Comparison of ENCODE assay signal across 14 cellular contexts in the genomic region with DNA sequence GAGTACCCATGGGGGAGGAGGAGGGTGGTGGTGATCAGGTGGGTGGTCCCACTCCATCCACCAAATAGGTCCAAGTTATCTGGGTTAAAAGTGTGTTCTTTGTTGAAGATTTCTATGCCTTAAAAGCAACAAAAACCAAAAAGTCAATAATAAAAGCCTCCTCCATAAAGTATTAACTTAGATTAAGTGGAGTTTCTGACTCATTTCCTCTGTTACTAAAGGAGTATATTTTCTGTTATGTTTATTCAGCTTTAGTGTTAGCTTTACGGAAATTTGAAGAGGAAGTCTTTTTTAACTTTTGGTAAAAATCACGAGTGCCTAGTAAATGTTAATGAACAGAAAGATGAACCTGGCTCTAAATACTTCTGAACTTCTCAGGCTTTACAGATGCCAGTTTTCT. TPM values are rescaled to one million over a fixed set of nuclear protein-coding genes. Genes with fewer than 3 reads are reported as not detected.
DNase-seq lines count a peak whose midpoint lies in the region; ATAC-seq, FAIRE-seq and TF ChIP-seq lines count a peak whose summit lies in the region.
"Had no signal": no experiment of that assay in that cellular context is flagged by ENCODE, and none has a peak within 500 bp of the region (broad histone marks: within the 10 kb centered on the region; RNA-seq: fewer than 3 reads in every experiment).

No MANE protein-coding gene starts in this region.

- H2AFZ ChIP-seq in mesenchymal stem cell (ENCODE audit: low read depth, low read length), result no peak overlapping the region

- TF ChIP-seq CTCF in A549 (IDR thresholded peaks at IDR 0.05) (no peak), ascending aorta (IDR thresholded peaks at IDR 0.05) (no peak), endothelial cell (IDR thresholded peaks at IDR 0.05; ENCODE audit: unreplicated experiment) (no peak), lower leg skin (IDR thresholded peaks at IDR 0.05) (no peak)

- FAIRE-seq in A549 (lab: Jason Lieb, UNC), result no peak

- H3K27me3 ChIP-seq in ascending aorta, result no peaks in the 10 kb centered on the region
- H3K27me3 ChIP-seq in mesenchymal stem cell (ENCODE audit: control insufficient read depth in 1 of 2, insufficient read depth in 1 of 2, low read length in 2 of 2), result no peaks in the 10 kb centered on the region
- H3K27me3 ChIP-seq: brain microvascular endothelial cell, SJCRH30 had no signal

- no peak overlapping the region for H3K23ac ChIP-seq in mesenchymal stem cell (ENCODE audit: low read length in 2 of 2)

- no peak overlapping the region for H4K91ac ChIP-seq in mesenchymal stem cell (ENCODE audit: low read length)

- CTCF ChIA-PET in A549 (lab: Yijun Ruan, JAX), result interaction anchor here (0.9 to 1.6 kb wide), 5 partner anchors 17 to 41 kb away, joined by 3 to 4 read pairs (median 3); a partner anchor contains a TSS

- H2AK5ac ChIP-seq in mesenchymal stem cell (ENCODE audit: low read length, severe bottlenecking), result no peak overlapping the region

- no peak overlapping the region for H4K8ac ChIP-seq in mesenchymal stem cell (ENCODE audit: low read length)

- DNase-seq in A549 (ENCODE audit: low read depth in 1 of 2, low spot score in 1 of 2) (no peak), EH (ENCODE audit: low read depth) (peak; percentile 48), ascending aorta (ENCODE audit: low spot score in 2 of 2) (no peak), mesenchymal stem cell (peak; percentile 36), endothelial cell (ENCODE audit: low spot score) (no peak), lower leg skin (ENCODE audit: low spot score in 2 of 2) (no peak)
- DNase-seq: brain microvascular endothelial cell, NCI-H2171, SJCRH30, substantia nigra had no signal

- H3K36me3 Mint-ChIP-seq in endothelial cell (ENCODE audit: low read depth, unreplicated experiment), result peaks cover 8% of the 10 kb centered on the region

- no peak overlapping the region for H3K14ac ChIP-seq in mesenchymal stem cell (ENCODE audit: low read length in 2 of 2)

- H3K9me3 ChIP-seq in A549 (no peaks in the 10 kb centered on the region), ascending aorta (no peaks in the 10 kb centered on the region), mesenchymal stem cell (ENCODE audit: control insufficient read depth, low read length) (no peaks in the 10 kb centered on the region)
- H3K9me3 ChIP-seq: SJCRH30 had no signal

- no peak overlapping the region for H3K4me3 Mint-ChIP-seq in endothelial cell (ENCODE audit: unreplicated experiment)
- H3K4me3 Mint-ChIP-seq: IgD-negative memory B cell, nephron had no signal

- POLR2A ChIA-PET in A549 (lab: Yijun Ruan, JAX), result no interaction called here

- no peak overlapping the region for H2BK12ac ChIP-seq in mesenchymal stem cell (ENCODE audit: low read length in 2 of 2)

- H3K9ac ChIP-seq in mesenchymal stem cell (ENCODE audit: low read length), result peak overlapping the region; percentile 28

- no peak overlapping the region for H3K4me3 ChIP-seq in A549
- H3K4me3 ChIP-seq in ascending aorta, result no peak overlapping the region
- no peak overlapping the region for H3K4me3 ChIP-seq in mesenchymal stem cell (ENCODE audit: insufficient read depth in 1 of 2, low read depth in 1 of 2, low read length in 2 of 2)
- no peak overlapping the region for H3K4me3 ChIP-seq in lower leg skin (ENCODE audit: low read depth, poor library complexity, severe bottlenecking)
- H3K4me3 ChIP-seq: SJCRH30 had no signal

- no peak for ATAC-seq in A549
- no peak for ATAC-seq in HG03378 (IDR thresholded peaks at IDR 0.05; ENCODE audit: unreplicated experiment)
- no peak for ATAC-seq in HG03342 (IDR thresholded peaks at IDR 0.05; ENCODE audit: unreplicated experiment)

- peak overlapping the region; percentile 19 for H2BK120ac ChIP-seq in mesenchymal stem cell (ENCODE audit: low read depth, low read length)

- H3K36me3 ChIP-seq in ascending aorta, result peaks cover 37 to 55% of the 10 kb centered on the region in 2 donors
- peaks cover 0 to 98% of the 10 kb centered on the region in 2 experiments for H3K36me3 ChIP-seq in mesenchymal stem cell (ENCODE audit: control insufficient read depth in 1 of 2, insufficient read depth in 2 of 2, low read depth in 1 of 2, low read length in 2 of 2)

- H3K4me1 Mint-ChIP-seq in endothelial cell (ENCODE audit: unreplicated experiment), result peaks cover 13% of the 10 kb centered on the region

- TF ChIP-seq POLR2A in A549 (IDR thresholded peaks at IDR 0.05; ENCODE audit: low read length), result no peak
- no peak for TF ChIP-seq POLR2A in lower leg skin (IDR thresholded peaks at IDR 0.05)

- no peak overlapping the region for H3K27ac Mint-ChIP-seq in endothelial cell (ENCODE audit: unreplicated experiment)
- H3K27ac Mint-ChIP-seq: nephron had no signal

- peaks cover 2% of the 10 kb centered on the region for H3K27me3 Mint-ChIP-seq in endothelial cell (ENCODE audit: unreplicated experiment)
- H3K27me3 Mint-ChIP-seq: IgD-negative memory B cell had no signal

- H3K4me1 ChIP-seq in A549 (peaks cover 14% of the 10 kb centered on the region), ascending aorta (peaks cover 0 to 11% of the 10 kb centered on the region in 2 donors), mesenchymal stem cell (ENCODE audit: control insufficient read depth, insufficient read depth, low read depth, low read length) (no peaks in the 10 kb centered on the region)
- H3K4me1 ChIP-seq: SJCRH30 had no signal

- TF ChIP-seq EP300 in A549 (IDR thresholded peaks at IDR 0.05), result no peak

- TF ChIP-seq RAD21 in A549 (conservative IDR thresholded peaks at IDR 0.05 in 1 of 2, IDR thresholded peaks at IDR 0.05 in 1 of 2), result no peak

- peak overlapping the region; percentile 84 to 86 for H3K18ac ChIP-seq in mesenchymal stem cell (ENCODE audit: low read depth in 1 of 2, low read length in 2 of 2)

- H3K4ac ChIP-seq in mesenchymal stem cell (ENCODE audit: low read depth in 1 of 2, low read length in 2 of 2), result no peak overlapping the region

- intact Hi-C loops in ascending aorta (cut with DNase I), result no loop called here
- intact Hi-C loops in lower leg skin (cut with DNase I; ENCODE audit: low total_unique reads), result no loop called here

- peaks cover 13% of the 10 kb centered on the region for H3K79me1 ChIP-seq in mesenchymal stem cell (replicated peaks; ENCODE audit: low read length, poor library complexity, severe bottlenecking)

- no peak overlapping the region for H2BK15ac ChIP-seq in mesenchymal stem cell (ENCODE audit: low read depth, poor library complexity, severe bottlenecking)

- H3K4me2 ChIP-seq in A549, result peak overlapping the region; percentile 19; the same call in 1 of the 3 replicates
- H3K4me2 ChIP-seq in mesenchymal stem cell (ENCODE audit: low read length, poor library complexity, severe bottlenecking), result peak overlapping the region; percentile 29

- WGBS in A549 (ENCODE audit: missing lambda C conversion rate), result 25% methylated on average over 2 of the region's 2 CpGs
- 0% methylated on average over 2 of the region's 2 CpGs for WGBS in mesenchymal stem cell
- WGBS in lower leg skin, 2 donors, result 71 to 72% methylated on average over 2 of the region's 2 CpGs

- no peak overlapping the region for H3K27ac ChIP-seq in A549
- peak overlapping the region; percentile 44 to 68 for H3K27ac ChIP-seq in ascending aorta
- peak overlapping the region; percentile 90 for H3K27ac ChIP-seq in mesenchymal stem cell (ENCODE audit: low read length, poor library complexity, severe bottlenecking)
- H3K27ac ChIP-seq: brain microvascular endothelial cell, SJCRH30 had no signal

- no peak overlapping the region for H2BK5ac ChIP-seq in mesenchymal stem cell (ENCODE audit: low read depth, low read length, poor library complexity, severe bottlenecking)

- no peaks in the 10 kb centered on the region for H3K9me3 Mint-ChIP-seq in endothelial cell (ENCODE audit: unreplicated experiment)
- H3K9me3 Mint-ChIP-seq: IgD-negative memory B cell, nephron had no signal

TF ChIP-seq in A549, 52 proteins besides CTCF, POLR2A, EP300 and RAD21:
- TF ChIP-seq ZC3H11A (IDR thresholded peaks at IDR 0.05) (no peak), GATA3 (IDR thresholded peaks at IDR 0.05; ENCODE audit: borderline replicate concordance) (no peak), JUNB (IDR thresholded peaks at IDR 0.05) (no peak), CBX2 (IDR thresholded peaks at IDR 0.05; ENCODE audit: borderline replicate concordance, low read depth) (no peak), HOXA7 (CRISPR knock-in tag; IDR thresholded peaks at IDR 0.05) (no peak), KDM5A (IDR thresholded peaks at IDR 0.05) (no peak), FOXS1 (CRISPR knock-in tag; IDR thresholded peaks at IDR 0.05) (no peak), RCOR1 (IDR thresholded peaks at IDR 0.05; ENCODE audit: low read depth, low read length) (no peak), TFCP2L1 (CRISPR knock-in tag; IDR thresholded peaks at IDR 0.05) (no peak), EHF (CRISPR knock-in tag; IDR thresholded peaks at IDR 0.05) (no peak)
- TF ChIP-seq, protein P1, sequence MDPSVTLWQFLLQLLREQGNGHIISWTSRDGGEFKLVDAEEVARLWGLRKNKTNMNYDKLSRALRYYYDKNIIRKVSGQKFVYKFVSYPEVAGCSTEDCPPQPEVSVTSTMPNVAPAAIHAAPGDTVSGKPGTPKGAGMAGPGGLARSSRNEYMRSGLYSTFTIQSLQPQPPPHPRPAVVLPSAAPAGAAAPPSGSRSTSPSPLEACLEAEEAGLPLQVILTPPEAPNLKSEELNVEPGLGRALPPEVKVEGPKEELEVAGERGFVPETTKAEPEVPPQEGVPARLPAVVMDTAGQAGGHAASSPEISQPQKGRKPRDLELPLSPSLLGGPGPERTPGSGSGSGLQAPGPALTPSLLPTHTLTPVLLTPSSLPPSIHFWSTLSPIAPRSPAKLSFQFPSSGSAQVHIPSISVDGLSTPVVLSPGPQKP (IDR thresholded peaks at IDR 0.05; ENCODE audit: low read depth, low read length), result no peak
- TF ChIP-seq, protein P2, sequence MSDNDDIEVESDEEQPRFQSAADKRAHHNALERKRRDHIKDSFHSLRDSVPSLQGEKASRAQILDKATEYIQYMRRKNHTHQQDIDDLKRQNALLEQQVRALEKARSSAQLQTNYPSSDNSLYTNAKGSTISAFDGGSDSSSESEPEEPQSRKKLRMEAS (IDR thresholded peaks at IDR 0.05), result no peak

RNA-seq across cellular contexts. Expression of a gene that starts 17.8 kb away (rescaled TPM):
- polyA plus RNA-seq in A549 (2011; rRNA removed), result 33.2 and 38.8 TPM in 2 replicates
- polyA plus RNA-seq in A549 (2012; cell fraction: cytosol; rRNA removed), result 6.2 TPM in 2 replicates
- 5.6 and 10.1 TPM in 2 replicates for polyA plus RNA-seq in A549 (2012; cell fraction: nucleus; rRNA removed)
- polyA plus RNA-seq in A549 (2017; fragmentation: RNase III; extraction: RNeasy Plus Mini Kit Qiagen cat#74134 plus additional on column Dnase treatment), result 14.7 to 16.8 TPM (median 15.8 TPM) in 3 replicates
- polyA minus RNA-seq in A549 (2011; rRNA and poly(A)+ RNA removed), result 49.2 and 63.2 TPM in 2 replicates
- 12.1 TPM for total RNA-seq in ascending aorta
- polyA plus RNA-seq in mesenchymal stem cell (2013, experiment 1 of 2), result 27.8 TPM
- polyA plus RNA-seq in mesenchymal stem cell (2013, experiment 2 of 2), result 28.9 TPM
- total RNA-seq in endothelial cell (ENCODE audit: unreplicated experiment), result 50.0 TPM
- 10 to 100 TPM; 31.7 to 76.7 (median 42.1) TPM for total RNA-seq in lower leg skin

Comparison
In these comparisons a context has a peak if more than half of its experiments do, and no peak if none do; other contexts are left out.
1. DNase-seq: peak in EH (single experiment) and mesenchymal stem cell (single experiment); none in A549 (0 of 2), ascending aorta (0 of 2), endothelial cell (single experiment) and lower leg skin (0 of 2).
2. H3K27ac ChIP-seq: peak in ascending aorta (2 of 2) and mesenchymal stem cell (single experiment); none in A549 (0 of 2).